1 cellular context compared by ENCODE assay signal in the genomic region with DNA sequence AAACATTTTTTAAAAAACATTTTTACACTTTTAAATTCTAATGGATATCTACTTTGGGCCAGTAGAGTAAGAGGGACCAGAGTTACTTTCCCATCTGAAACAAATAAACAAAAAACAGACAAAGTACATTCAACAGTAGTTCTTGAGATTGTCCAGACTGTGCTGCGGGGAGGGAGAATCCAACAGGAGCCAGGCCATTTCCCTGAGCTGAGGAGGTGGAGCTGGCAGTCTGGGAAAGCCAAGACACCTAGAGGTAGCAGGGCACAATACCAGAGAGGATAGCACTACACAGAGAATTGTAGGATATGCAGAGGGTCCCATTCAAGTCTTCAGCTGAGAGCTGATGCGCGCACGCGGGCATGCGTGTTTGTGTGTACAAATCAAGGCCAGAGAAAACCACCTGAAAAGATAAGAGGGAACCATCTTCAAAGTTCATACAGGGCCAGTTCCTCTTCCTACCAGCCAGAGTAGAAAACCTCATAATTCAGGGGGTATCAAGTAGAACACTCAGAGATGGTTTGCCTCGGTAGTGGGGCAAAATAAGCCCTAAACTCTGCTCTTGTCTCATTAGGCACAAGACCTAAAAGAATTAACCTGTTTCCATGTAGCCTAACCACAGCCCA.
TF ChIP-seq lines count a peak whose summit lies in the region.

No MANE protein-coding gene starts in this region.

TF ChIP-seq in H1, 55 proteins besides CTCF, POLR2A, EP300 and RAD21 (continued from another document):
- TF ChIP-seq BCL11A (IDR thresholded peaks at IDR 0.05; ENCODE audit: low read depth in 2 of 2, low read length in 2 of 2) = no peak
- no peak for TF ChIP-seq EGR1 (IDR thresholded peaks at IDR 0.05; ENCODE audit: borderline replicate concordance, low read depth, low read length)
- no peak for TF ChIP-seq TCF12 (IDR thresholded peaks at IDR 0.05; ENCODE audit: low read depth, low read length)
- TF ChIP-seq NRF1 (IDR thresholded peaks at IDR 0.05; ENCODE audit: low read depth, low read length) = no peak
- TF ChIP-seq, protein P1, sequence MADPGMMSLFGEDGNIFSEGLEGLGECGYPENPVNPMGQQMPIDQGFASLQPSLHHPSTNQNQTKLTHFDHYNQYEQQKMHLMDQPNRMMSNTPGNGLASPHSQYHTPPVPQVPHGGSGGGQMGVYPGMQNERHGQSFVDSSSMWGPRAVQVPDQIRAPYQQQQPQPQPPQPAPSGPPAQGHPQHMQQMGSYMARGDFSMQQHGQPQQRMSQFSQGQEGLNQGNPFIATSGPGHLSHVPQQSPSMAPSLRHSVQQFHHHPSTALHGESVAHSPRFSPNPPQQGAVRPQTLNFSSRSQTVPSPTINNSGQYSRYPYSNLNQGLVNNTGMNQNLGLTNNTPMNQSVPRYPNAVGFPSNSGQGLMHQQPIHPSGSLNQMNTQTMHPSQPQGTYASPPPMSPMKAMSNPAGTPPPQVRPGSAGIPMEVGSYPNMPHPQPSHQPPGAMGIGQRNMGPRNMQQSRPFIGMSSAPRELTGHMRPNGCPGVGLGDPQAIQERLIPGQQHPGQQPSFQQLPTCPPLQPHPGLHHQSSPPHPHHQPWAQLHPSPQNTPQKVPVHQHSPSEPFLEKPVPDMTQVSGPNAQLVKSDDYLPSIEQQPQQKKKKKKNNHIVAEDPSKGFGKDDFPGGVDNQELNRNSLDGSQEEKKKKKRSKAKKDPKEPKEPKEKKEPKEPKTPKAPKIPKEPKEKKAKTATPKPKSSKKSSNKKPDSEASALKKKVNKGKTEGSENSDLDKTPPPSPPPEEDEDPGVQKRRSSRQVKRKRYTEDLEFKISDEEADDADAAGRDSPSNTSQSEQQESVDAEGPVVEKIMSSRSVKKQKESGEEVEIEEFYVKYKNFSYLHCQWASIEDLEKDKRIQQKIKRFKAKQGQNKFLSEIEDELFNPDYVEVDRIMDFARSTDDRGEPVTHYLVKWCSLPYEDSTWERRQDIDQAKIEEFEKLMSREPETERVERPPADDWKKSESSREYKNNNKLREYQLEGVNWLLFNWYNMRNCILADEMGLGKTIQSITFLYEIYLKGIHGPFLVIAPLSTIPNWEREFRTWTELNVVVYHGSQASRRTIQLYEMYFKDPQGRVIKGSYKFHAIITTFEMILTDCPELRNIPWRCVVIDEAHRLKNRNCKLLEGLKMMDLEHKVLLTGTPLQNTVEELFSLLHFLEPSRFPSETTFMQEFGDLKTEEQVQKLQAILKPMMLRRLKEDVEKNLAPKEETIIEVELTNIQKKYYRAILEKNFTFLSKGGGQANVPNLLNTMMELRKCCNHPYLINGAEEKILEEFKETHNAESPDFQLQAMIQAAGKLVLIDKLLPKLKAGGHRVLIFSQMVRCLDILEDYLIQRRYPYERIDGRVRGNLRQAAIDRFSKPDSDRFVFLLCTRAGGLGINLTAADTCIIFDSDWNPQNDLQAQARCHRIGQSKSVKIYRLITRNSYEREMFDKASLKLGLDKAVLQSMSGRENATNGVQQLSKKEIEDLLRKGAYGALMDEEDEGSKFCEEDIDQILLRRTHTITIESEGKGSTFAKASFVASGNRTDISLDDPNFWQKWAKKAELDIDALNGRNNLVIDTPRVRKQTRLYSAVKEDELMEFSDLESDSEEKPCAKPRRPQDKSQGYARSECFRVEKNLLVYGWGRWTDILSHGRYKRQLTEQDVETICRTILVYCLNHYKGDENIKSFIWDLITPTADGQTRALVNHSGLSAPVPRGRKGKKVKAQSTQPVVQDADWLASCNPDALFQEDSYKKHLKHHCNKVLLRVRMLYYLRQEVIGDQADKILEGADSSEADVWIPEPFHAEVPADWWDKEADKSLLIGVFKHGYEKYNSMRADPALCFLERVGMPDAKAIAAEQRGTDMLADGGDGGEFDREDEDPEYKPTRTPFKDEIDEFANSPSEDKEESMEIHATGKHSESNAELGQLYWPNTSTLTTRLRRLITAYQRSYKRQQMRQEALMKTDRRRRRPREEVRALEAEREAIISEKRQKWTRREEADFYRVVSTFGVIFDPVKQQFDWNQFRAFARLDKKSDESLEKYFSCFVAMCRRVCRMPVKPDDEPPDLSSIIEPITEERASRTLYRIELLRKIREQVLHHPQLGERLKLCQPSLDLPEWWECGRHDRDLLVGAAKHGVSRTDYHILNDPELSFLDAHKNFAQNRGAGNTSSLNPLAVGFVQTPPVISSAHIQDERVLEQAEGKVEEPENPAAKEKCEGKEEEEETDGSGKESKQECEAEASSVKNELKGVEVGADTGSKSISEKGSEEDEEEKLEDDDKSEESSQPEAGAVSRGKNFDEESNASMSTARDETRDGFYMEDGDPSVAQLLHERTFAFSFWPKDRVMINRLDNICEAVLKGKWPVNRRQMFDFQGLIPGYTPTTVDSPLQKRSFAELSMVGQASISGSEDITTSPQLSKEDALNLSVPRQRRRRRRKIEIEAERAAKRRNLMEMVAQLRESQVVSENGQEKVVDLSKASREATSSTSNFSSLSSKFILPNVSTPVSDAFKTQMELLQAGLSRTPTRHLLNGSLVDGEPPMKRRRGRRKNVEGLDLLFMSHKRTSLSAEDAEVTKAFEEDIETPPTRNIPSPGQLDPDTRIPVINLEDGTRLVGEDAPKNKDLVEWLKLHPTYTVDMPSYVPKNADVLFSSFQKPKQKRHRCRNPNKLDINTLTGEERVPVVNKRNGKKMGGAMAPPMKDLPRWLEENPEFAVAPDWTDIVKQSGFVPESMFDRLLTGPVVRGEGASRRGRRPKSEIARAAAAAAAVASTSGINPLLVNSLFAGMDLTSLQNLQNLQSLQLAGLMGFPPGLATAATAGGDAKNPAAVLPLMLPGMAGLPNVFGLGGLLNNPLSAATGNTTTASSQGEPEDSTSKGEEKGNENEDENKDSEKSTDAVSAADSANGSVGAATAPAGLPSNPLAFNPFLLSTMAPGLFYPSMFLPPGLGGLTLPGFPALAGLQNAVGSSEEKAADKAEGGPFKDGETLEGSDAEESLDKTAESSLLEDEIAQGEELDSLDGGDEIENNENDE (IDR thresholded peaks at IDR 0.05; ENCODE audit: insufficient replicate concordance, low read length) = no peak
- TF ChIP-seq RXRA (IDR thresholded peaks at IDR 0.05; ENCODE audit: insufficient read depth, low read depth, low read length) = no peak
- TF ChIP-seq TEAD4 (IDR thresholded peaks at IDR 0.05; ENCODE audit: low read depth, low read length) = no peak
- no peak for TF ChIP-seq GTF2F1 (IDR thresholded peaks at IDR 0.05; ENCODE audit: borderline replicate concordance, low read depth, low read length)
- TF ChIP-seq TAF7 (optimal IDR thresholded peaks at IDR 0.05; ENCODE audit: borderline replicate concordance, low read depth, low read length) = no peak
TF ChIP-seq in H1: peak in this region for 0.
